21 cellular contexts compared by ENCODE assay signal in genomic region chr1:55560246-55560645, GRCh38.
"Had no signal": no experiment of that assay in that cellular context is flagged by ENCODE, and none has a peak within 500 bp of the region (broad histone marks: within the 10 kb centered on the region; RNA-seq: fewer than 3 reads in every experiment).

No MANE protein-coding gene starts in this region.

- H3K4me3 ChIP-seq: colonic mucosa, heart left ventricle, lower lobe of right lung, ovary, sigmoid colon, spleen, stomach, thoracic aorta, upper lobe of right lung had no signal

- H3K27ac ChIP-seq: colonic mucosa, heart left ventricle, lower lobe of right lung, ovary, sigmoid colon, spleen, stomach, upper lobe of right lung had no signal

- DNase-seq: activated B cell treated with CpG ODN at 0.5 μM for 24 hours; activated CD4-positive, alpha-beta T cell treated with anti-CD3 and anti-CD28 coated beads, Interleukin-2, amount 10 ng/mL, durations not matched to agents 24 days and 14 days; activated CD8-positive, alpha-beta memory T cell treated with anti-CD3 and anti-CD28 coated beads, Interleukin-2, amount 50 U/mL, for 48 hours; activated gamma-delta T cell; activated T-cell treated with anti-CD3 and anti-CD28 coated beads, Interleukin-2, amount 50 U/mL, for 72 hours; amniotic stem cell; colonic mucosa; heart left ventricle; left cardiac atrium; lower lobe of right lung; ovary; sigmoid colon; spleen; stimulated activated CD4-positive, alpha-beta T cell treated with anti-CD3 and anti-CD28 coated beads, Interleukin-1b, Interleukin-23, amount 100 ng/mL, for 48 hours; stomach; T-helper 2 cell; upper lobe of right lung had no signal

- H3K9me3 Mint-ChIP-seq: activated B cell treated with CpG ODN at 0.5 μM for 24 hours; activated CD4-positive, alpha-beta T cell treated with anti-CD3 and anti-CD28 coated beads, Interleukin-2, amount 10 ng/mL, durations not matched to agents 24 days and 14 days; activated T-cell treated with anti-CD3 and anti-CD28 coated beads, Interleukin-2, amount 50 U/mL, for 72 hours; neural crest cell had no signal

- ATAC-seq: activated naive CD4-positive, alpha-beta T cell treated with anti-CD3 and anti-CD28 coated beads, Interleukin-2, amount 50 U/mL, for 72 hours; activated T-cell treated with anti-CD3 and anti-CD28 coated beads, Interleukin-2, amount 50 U/mL, for 72 hours; heart left ventricle; left cardiac atrium; upper lobe of right lung had no signal

- H3K9me3 ChIP-seq: colonic mucosa, heart left ventricle, lower lobe of right lung, ovary, sigmoid colon, stomach, thoracic aorta, upper lobe of right lung had no signal

- H3K4me3 Mint-ChIP-seq: activated B cell treated with CpG ODN at 0.5 μM for 24 hours; activated CD4-positive, alpha-beta T cell treated with anti-CD3 and anti-CD28 coated beads, Interleukin-2, amount 10 ng/mL, durations not matched to agents 24 days and 14 days; activated T-cell treated with anti-CD3 and anti-CD28 coated beads, Interleukin-2, amount 50 U/mL, for 72 hours; mesothelial cell of epicardium; neural crest cell had no signal

- H3K27ac Mint-ChIP-seq: activated B cell treated with CpG ODN at 0.5 μM for 24 hours; activated CD4-positive, alpha-beta T cell treated with anti-CD3 and anti-CD28 coated beads, Interleukin-2, amount 10 ng/mL, durations not matched to agents 24 days and 14 days; activated naive CD4-positive, alpha-beta T cell treated with anti-CD3 and anti-CD28 coated beads, Interleukin-2, amount 50 U/mL, for 72 hours; activated T-cell treated with anti-CD3 and anti-CD28 coated beads, Interleukin-2, amount 50 U/mL, for 72 hours; mesothelial cell of epicardium had no signal

- H3K27me3 ChIP-seq: colonic mucosa, heart left ventricle, ovary, sigmoid colon, spleen, stomach, upper lobe of right lung had no signal

- H3K4me1 Mint-ChIP-seq: activated B cell treated with CpG ODN at 0.5 μM for 24 hours; activated CD4-positive, alpha-beta T cell treated with anti-CD3 and anti-CD28 coated beads, Interleukin-2, amount 10 ng/mL, durations not matched to agents 24 days and 14 days; neural crest cell had no signal

- H3K4me1 ChIP-seq: colonic mucosa, lower lobe of right lung, sigmoid colon, spleen, stomach, upper lobe of right lung had no signal

- H3K36me3 ChIP-seq: colonic mucosa, heart left ventricle, lower lobe of right lung, ovary, sigmoid colon, spleen, stomach, thoracic aorta, upper lobe of right lung had no signal

- H3K27me3 Mint-ChIP-seq: activated B cell treated with CpG ODN at 0.5 μM for 24 hours; activated CD4-positive, alpha-beta T cell treated with anti-CD3 and anti-CD28 coated beads, Interleukin-2, amount 10 ng/mL, durations not matched to agents 24 days and 14 days had no signal

- H3K36me3 Mint-ChIP-seq: activated naive CD4-positive, alpha-beta T cell treated with anti-CD3 and anti-CD28 coated beads, Interleukin-2, amount 50 U/mL, for 72 hours had no signal
